1 cellular context compared by ENCODE assay signal in genomic region chr6:126054258-126054702, GRCh38.
TF ChIP-seq lines count a peak whose summit lies in the region.

No MANE protein-coding gene starts in this region.

TF ChIP-seq in K562, 482 proteins besides CTCF, POLR2A, EP300 and RAD21 (continued from another document and continues in another):
- TF ChIP-seq FOXP4 (CRISPR knock-in tag; IDR thresholded peaks at IDR 0.05; ENCODE audit: borderline replicate concordance) = no peak
- no peak for TF ChIP-seq ZNF57 (CRISPR knock-in tag; IDR thresholded peaks at IDR 0.05)
- no peak for TF ChIP-seq PPARD (CRISPR knock-in tag; IDR thresholded peaks at IDR 0.05)
- TF ChIP-seq YBX1 (IDR thresholded peaks at IDR 0.05) = no peak
- no peak for TF ChIP-seq SAFB2 (IDR thresholded peaks at IDR 0.05; ENCODE audit: borderline replicate concordance, low read depth, low read length, severe bottlenecking)
- TF ChIP-seq JUND (IDR thresholded peaks at IDR 0.05; ENCODE audit: borderline replicate concordance, low read depth, low read length) = peak; percentile 86
- TF ChIP-seq JUND (tag; IDR thresholded peaks at IDR 0.05; ENCODE audit: borderline replicate concordance, low read depth, low read length) = peak; percentile 78; the same call in 1 of the 3 replicates
- no peak for TF ChIP-seq ZNF740 (CRISPR knock-in tag; IDR thresholded peaks at IDR 0.05)
- no peak for TF ChIP-seq ZNF740 (tag; IDR thresholded peaks at IDR 0.05)
- no peak for TF ChIP-seq ZNF146 (CRISPR knock-in tag; IDR thresholded peaks at IDR 0.05; ENCODE audit: unreplicated experiment)
- TF ChIP-seq FOXA3 (CRISPR knock-in tag; conservative IDR thresholded peaks at IDR 0.05 in 1 of 2, IDR thresholded peaks at IDR 0.05 in 1 of 2) = no peak
- no peak for TF ChIP-seq TBP (optimal IDR thresholded peaks at IDR 0.05; ENCODE audit: low read depth, low read length)
- no peak for TF ChIP-seq ASH1L (IDR thresholded peaks at IDR 0.05; ENCODE audit: borderline replicate concordance, low read depth, partially characterized antibody)
- no peak for TF ChIP-seq ZNF830 (CRISPR knock-in tag; IDR thresholded peaks at IDR 0.05)
- peak; percentile 59 for TF ChIP-seq CBFA2T2 (conservative IDR thresholded peaks at IDR 0.05)
- 0 out of 4 replicates have a peak, but pooled peaks of 1 of the 2 experiments have one; percentile 27 for TF ChIP-seq TRIM24 (IDR thresholded peaks at IDR 0.05)
- peak; percentile 66 for TF ChIP-seq ZBTB40 (IDR thresholded peaks at IDR 0.05)
- no peak for TF ChIP-seq ZBTB40 (CRISPR knock-in tag; IDR thresholded peaks at IDR 0.05)
- TF ChIP-seq ZFP91 (CRISPR knock-in tag; IDR thresholded peaks at IDR 0.05) = no peak
- TF ChIP-seq SRSF9 (IDR thresholded peaks at IDR 0.05; ENCODE audit: borderline replicate concordance, low read depth, low read length) = no peak
- TF ChIP-seq L3MBTL2 (IDR thresholded peaks at IDR 0.05) = peak; percentile 85
- TF ChIP-seq E2F3 (CRISPR knock-in tag; IDR thresholded peaks at IDR 0.05) = no peak
- no peak for TF ChIP-seq RBM15 (IDR thresholded peaks at IDR 0.05; ENCODE audit: insufficient read depth, low read length)
- no peak for TF ChIP-seq HLTF (IDR thresholded peaks at IDR 0.05)
- no peak for TF ChIP-seq DNMT1 (IDR thresholded peaks at IDR 0.05)
- no peak; the same call in 1 of the 2 replicates for TF ChIP-seq ZNF263 (CRISPR knock-in tag; IDR thresholded peaks at IDR 0.05; ENCODE audit: borderline replicate concordance)
- TF ChIP-seq CREM (IDR thresholded peaks at IDR 0.05; ENCODE audit: low read depth) = peak; percentile 78
- TF ChIP-seq DEAF1 (CRISPR knock-in tag; IDR thresholded peaks at IDR 0.05) = no peak
- no peak for TF ChIP-seq BCL6 (CRISPR knock-in tag; IDR thresholded peaks at IDR 0.05)
- peak; percentile 21; the same call in 1 of the 2 replicates for TF ChIP-seq ATF3 (IDR thresholded peaks at IDR 0.05)
- no peak for TF ChIP-seq ATF3 (CRISPR knock-in tag; conservative IDR thresholded peaks at IDR 0.05)
- peak; percentile 73; the same call in 1 of the 2 replicates for TF ChIP-seq NBN (IDR thresholded peaks at IDR 0.05; ENCODE audit: low read depth)
- TF ChIP-seq SRF (CRISPR knock-in tag; IDR thresholded peaks at IDR 0.05) = 0 out of 4 replicates have a peak, but pooled peaks of 1 of the 2 experiments have one; percentile 33
- peak in 1 of 2 experiments; percentile 56; a peak in 2 of 4 replicates for TF ChIP-seq MNT (conservative IDR thresholded peaks at IDR 0.05)
- TF ChIP-seq SRSF1 (IDR thresholded peaks at IDR 0.05; ENCODE audit: low read depth, low read length) = no peak
- TF ChIP-seq NELFE (IDR thresholded peaks at IDR 0.05; ENCODE audit: insufficient read depth, insufficient read length) = no peak
- TF ChIP-seq ARNT (IDR thresholded peaks at IDR 0.05) = no peak
- peak; percentile 39; the same call in 1 of the 2 replicates for TF ChIP-seq TFAP4 (CRISPR knock-in tag; IDR thresholded peaks at IDR 0.05; ENCODE audit: borderline replicate concordance)
- TF ChIP-seq FOXO4 (CRISPR knock-in tag; IDR thresholded peaks at IDR 0.05) = no peak
